8 cellular contexts compared by ENCODE assay signal in the genomic region with DNA sequence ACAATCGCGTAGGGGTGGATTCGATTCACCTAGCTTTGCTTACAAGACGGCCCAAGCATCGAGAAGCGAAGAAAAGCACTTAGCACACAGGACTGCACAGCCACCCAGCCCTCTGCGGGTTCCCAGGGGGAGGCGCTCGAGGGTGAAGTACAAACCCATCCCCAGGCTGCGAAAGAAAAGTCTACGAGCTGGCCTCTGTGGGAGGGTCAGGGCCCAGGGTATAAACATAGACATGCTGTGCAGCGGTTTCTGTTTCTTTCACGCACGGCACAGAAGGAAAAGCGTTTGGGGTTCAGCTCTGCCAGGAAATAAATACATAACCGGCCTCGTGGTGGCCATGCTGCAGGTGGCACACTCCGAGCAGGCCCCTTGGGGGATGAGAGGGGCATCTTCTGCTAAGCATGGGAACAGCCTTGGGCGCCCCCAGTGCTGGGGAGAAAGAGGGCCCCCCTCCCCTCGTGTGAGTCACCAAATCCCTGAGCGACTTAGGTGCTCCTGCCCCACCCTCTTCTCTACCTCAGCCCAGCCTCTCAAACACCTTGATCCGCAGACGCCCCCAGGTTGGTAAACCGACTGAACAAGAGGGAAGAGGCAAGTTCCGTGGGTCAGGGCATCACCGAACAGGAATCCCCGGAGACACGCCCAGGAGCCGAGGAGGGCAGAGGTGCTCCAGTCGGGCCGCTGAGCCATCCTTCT.
DNase-seq lines count a peak whose midpoint lies in the region; ATAC-seq and TF ChIP-seq lines count a peak whose summit lies in the region.

No MANE protein-coding gene starts in this region.

- DNase-seq in WTC11 (ENCODE audit: low spot score) (peak; percentile 46), breast epithelium (ENCODE audit: low spot score in 2 of 2) (no peak), PC-3 (no peak), osteocyte (ENCODE audit: extremely low spot score, unreplicated experiment) (no peak)
- peak; percentile 67 to 74 (median 70) for DNase-seq in effector memory CD4-positive, alpha-beta T cell

- H3K4me3 Mint-ChIP-seq in WTC11 (no peak overlapping the region), osteocyte (ENCODE audit: unreplicated experiment) (no peak overlapping the region)
- peak overlapping the region; percentile 76 for H3K4me3 Mint-ChIP-seq in stimulated activated memory B cell treated with anti-CD40 and anti-IgM and Interleukin-4, amounts not matched to agents 10 μg/mL and 1 μg/mL and 100 μg/mL, for 72 hours

- POLR2A ChIA-PET in WTC11 (lab: Charles Lee) (interaction anchor here (1.3 kb wide), 1 partner anchor 10 kb away, joined by 4 read pairs; no protein-coding TSS in a partner anchor), PC-3 (lab: Charles Lee; ENCODE audit: unreplicated experiment) (interaction anchor here (0.7 kb wide), 1 partner anchor 490 kb away, joined by 3 read pairs; no protein-coding TSS in a partner anchor)

- H3K4me3 ChIP-seq in effector memory CD4-positive, alpha-beta T cell (ENCODE audit: insufficient read depth, low read depth, low read length, poor library complexity, severe bottlenecking) = peak overlapping the region; percentile 59
- H3K4me3 ChIP-seq in breast epithelium (no peak overlapping the region), PC-3 (ENCODE audit: low read length) (no peak overlapping the region)

- peaks cover 30% of the 10 kb centered on the region for H3K4me1 Mint-ChIP-seq in WTC11
- peaks cover 48% of the 10 kb centered on the region for H3K4me1 Mint-ChIP-seq in stimulated activated memory B cell treated with anti-CD40 and anti-IgM and Interleukin-4, amounts not matched to agents 10 μg/mL and 1 μg/mL and 100 μg/mL, for 72 hours
- peaks cover 11% of the 10 kb centered on the region for H3K4me1 Mint-ChIP-seq in osteocyte (ENCODE audit: unreplicated experiment)

- no peaks in the 10 kb centered on the region for H3K9me2 ChIP-seq in PC-3 (replicated peaks; ENCODE audit: low read length)

- peak overlapping the region; percentile 70 for H3K27ac ChIP-seq in effector memory CD4-positive, alpha-beta T cell (ENCODE audit: insufficient read depth, low read length, poor library complexity, severe bottlenecking)
- H3K27ac ChIP-seq in breast epithelium = no peak overlapping the region
- H3K27ac ChIP-seq in PC-3 (ENCODE audit: low read length) = no peak overlapping the region

- H3K9me3 ChIP-seq in effector memory CD4-positive, alpha-beta T cell (ENCODE audit: control insufficient read depth, low read length) = no peaks in the 10 kb centered on the region
- H3K9me3 ChIP-seq in breast epithelium (no peaks in the 10 kb centered on the region), PC-3 (ENCODE audit: low read length) (no peaks in the 10 kb centered on the region)

- H3K27me3 Mint-ChIP-seq in WTC11 (ENCODE audit: low read depth) (no peaks in the 10 kb centered on the region), osteocyte (ENCODE audit: unreplicated experiment) (no peaks in the 10 kb centered on the region)
- H3K27me3 Mint-ChIP-seq in stimulated activated memory B cell treated with anti-CD40 and anti-IgM and Interleukin-4, amounts not matched to agents 10 μg/mL and 1 μg/mL and 100 μg/mL, for 72 hours = no peaks in the 10 kb centered on the region

- BruUV-seq in PC-3 (replicated peaks; lab: Mats Ljungman, UMichigan) = no TSS peak

- no peak for TF ChIP-seq CTCF in WTC11 (IDR thresholded peaks at IDR 0.05)
- TF ChIP-seq CTCF in breast epithelium (IDR thresholded peaks at IDR 0.05) = no peak
- TF ChIP-seq CTCF in PC-3 (conservative IDR thresholded peaks at IDR 0.05; ENCODE audit: low read depth, low read length) = no peak
- no peak for TF ChIP-seq CTCF in osteocyte (IDR thresholded peaks at IDR 0.05)

- H3K36me3 ChIP-seq in effector memory CD4-positive, alpha-beta T cell (ENCODE audit: control insufficient read depth, insufficient read depth, low read length) = peaks cover 11% of the 10 kb centered on the region
- H3K36me3 ChIP-seq in breast epithelium (no peaks in the 10 kb centered on the region), PC-3 (ENCODE audit: low read depth, low read length) (no peaks in the 10 kb centered on the region)

- no peaks in the 10 kb centered on the region for H3K9me3 Mint-ChIP-seq in WTC11
- H3K9me3 Mint-ChIP-seq in stimulated activated memory B cell treated with anti-CD40 and anti-IgM and Interleukin-4, amounts not matched to agents 10 μg/mL and 1 μg/mL and 100 μg/mL, for 72 hours = no peaks in the 10 kb centered on the region
- H3K9me3 Mint-ChIP-seq in osteocyte (ENCODE audit: unreplicated experiment) = no peaks in the 10 kb centered on the region

- ATAC-seq in GM18858 (IDR thresholded peaks at IDR 0.05; ENCODE audit: unreplicated experiment) (peak; percentile 94), HG02981 (IDR thresholded peaks at IDR 0.05; ENCODE audit: unreplicated experiment) (peak; percentile 94), WTC11 (peak; percentile 91), PC-3 (no peak)
- peak; percentile 98 for ATAC-seq in stimulated activated memory B cell treated with anti-CD40 and anti-IgM and Interleukin-4, amounts not matched to agents 10 μg/mL and 1 μg/mL and 100 μg/mL, for 72 hours

- no peaks in the 10 kb centered on the region for H4K20me1 ChIP-seq in PC-3 (ENCODE audit: low read length)

- H3K9ac ChIP-seq in PC-3 (ENCODE audit: low read length) = no peak overlapping the region

- H3K27me3 ChIP-seq in effector memory CD4-positive, alpha-beta T cell (replicated peaks; ENCODE audit: control insufficient read depth, insufficient read depth, low read length, poor library complexity, severe bottlenecking) = no peaks in the 10 kb centered on the region
- H3K27me3 ChIP-seq in breast epithelium (no peaks in the 10 kb centered on the region), PC-3 (ENCODE audit: low read length) (no peaks in the 10 kb centered on the region)

- H3K4me1 ChIP-seq in effector memory CD4-positive, alpha-beta T cell (ENCODE audit: control insufficient read depth, insufficient read depth, low read length, poor library complexity, severe bottlenecking) = peaks cover 23% of the 10 kb centered on the region
- H3K4me1 ChIP-seq in breast epithelium = no peaks in the 10 kb centered on the region
- H3K4me1 ChIP-seq in PC-3 (ENCODE audit: insufficient read depth, low read length) = no peaks in the 10 kb centered on the region

- CTCF ChIA-PET in WTC11 (lab: Charles Lee) = interaction anchor here (0.6 to 4.1 kb wide), 21 partner anchors 9 to 506 kb away, joined by 3 to 47 read pairs (median 5); a partner anchor contains a TSS
- CTCF ChIA-PET in PC-3 (lab: Charles Lee) = no interaction called here

- no peak overlapping the region for H2AFZ ChIP-seq in PC-3 (ENCODE audit: low read length)

- H3K4me2 ChIP-seq in PC-3 (ENCODE audit: low read length) = no peak overlapping the region

- H3F3A ChIP-seq in PC-3 (ENCODE audit: low read length, unreplicated experiment) = no peaks in the 10 kb centered on the region

- no peak for TF ChIP-seq POLR2A in breast epithelium (IDR thresholded peaks at IDR 0.05)

- intact Hi-C loops in breast epithelium (cut with DNase I; ENCODE audit: low total_unique reads) (no loop called here), PC-3 (cut with micrococcal nuclease) (no loop called here)

- H3K79me2 ChIP-seq in PC-3 (ENCODE audit: low read length) = no peaks in the 10 kb centered on the region

- no peaks in the 10 kb centered on the region for H3K36me3 Mint-ChIP-seq in WTC11
- H3K36me3 Mint-ChIP-seq in stimulated activated memory B cell treated with anti-CD40 and anti-IgM and Interleukin-4, amounts not matched to agents 10 μg/mL and 1 μg/mL and 100 μg/mL, for 72 hours = peaks cover 9% of the 10 kb centered on the region
- no peaks in the 10 kb centered on the region for H3K36me3 Mint-ChIP-seq in osteocyte (ENCODE audit: unreplicated experiment)

- no peak overlapping the region for H3K27ac Mint-ChIP-seq in WTC11
- peak overlapping the region; percentile 89 for H3K27ac Mint-ChIP-seq in stimulated activated memory B cell treated with anti-CD40 and anti-IgM and Interleukin-4, amounts not matched to agents 10 μg/mL and 1 μg/mL and 100 μg/mL, for 72 hours
- H3K27ac Mint-ChIP-seq in osteocyte (ENCODE audit: unreplicated experiment) = no peak overlapping the region

TF ChIP-seq in WTC11, 78 proteins besides CTCF, POLR2A, EP300 and RAD21 (continues in another document):
- TF ChIP-seq ATF1 (CRISPR knock-in tag; IDR thresholded peaks at IDR 0.05) (no peak), ZNF317 (CRISPR knock-in tag; IDR thresholded peaks at IDR 0.05; ENCODE audit: borderline replicate concordance, low read depth) (no peak), NFATC4 (CRISPR knock-in tag; IDR thresholded peaks at IDR 0.05) (no peak), KAT7 (CRISPR knock-in tag; IDR thresholded peaks at IDR 0.05; ENCODE audit: borderline replicate concordance) (no peak), SMAD3 (CRISPR knock-in tag; IDR thresholded peaks at IDR 0.05; ENCODE audit: borderline replicate concordance) (no peak), ZNF423 (CRISPR knock-in tag; IDR thresholded peaks at IDR 0.05) (no peak), CREB1 (CRISPR knock-in tag; IDR thresholded peaks at IDR 0.05) (no peak), SMAD4 (CRISPR knock-in tag; IDR thresholded peaks at IDR 0.05) (no peak)
- TF ChIP-seq, protein P1, sequence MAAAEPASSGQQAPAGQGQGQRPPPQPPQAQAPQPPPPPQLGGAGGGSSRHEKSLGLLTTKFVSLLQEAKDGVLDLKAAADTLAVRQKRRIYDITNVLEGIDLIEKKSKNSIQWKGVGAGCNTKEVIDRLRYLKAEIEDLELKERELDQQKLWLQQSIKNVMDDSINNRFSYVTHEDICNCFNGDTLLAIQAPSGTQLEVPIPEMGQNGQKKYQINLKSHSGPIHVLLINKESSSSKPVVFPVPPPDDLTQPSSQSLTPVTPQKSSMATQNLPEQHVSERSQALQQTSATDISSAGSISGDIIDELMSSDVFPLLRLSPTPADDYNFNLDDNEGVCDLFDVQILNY (CRISPR knock-in tag; IDR thresholded peaks at IDR 0.05) = no peak
- TF ChIP-seq, protein P2, sequence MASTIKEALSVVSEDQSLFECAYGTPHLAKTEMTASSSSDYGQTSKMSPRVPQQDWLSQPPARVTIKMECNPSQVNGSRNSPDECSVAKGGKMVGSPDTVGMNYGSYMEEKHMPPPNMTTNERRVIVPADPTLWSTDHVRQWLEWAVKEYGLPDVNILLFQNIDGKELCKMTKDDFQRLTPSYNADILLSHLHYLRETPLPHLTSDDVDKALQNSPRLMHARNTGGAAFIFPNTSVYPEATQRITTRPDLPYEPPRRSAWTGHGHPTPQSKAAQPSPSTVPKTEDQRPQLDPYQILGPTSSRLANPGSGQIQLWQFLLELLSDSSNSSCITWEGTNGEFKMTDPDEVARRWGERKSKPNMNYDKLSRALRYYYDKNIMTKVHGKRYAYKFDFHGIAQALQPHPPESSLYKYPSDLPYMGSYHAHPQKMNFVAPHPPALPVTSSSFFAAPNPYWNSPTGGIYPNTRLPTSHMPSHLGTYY (CRISPR knock-in tag; IDR thresholded peaks at IDR 0.05) = no peak

Comparison
In these comparisons a context has a peak if more than half of its experiments do, and no peak if none do; other contexts are left out.
1. DNase-seq: peak in WTC11 (single experiment) and effector memory CD4-positive, alpha-beta T cell (3 of 3); none in breast epithelium (0 of 2), PC-3 (single experiment) and osteocyte (single experiment).